ENCODE assay signal across 19 cellular contexts in genomic region chr14:37063467-37064240, GRCh38.
"Had no signal": no experiment of that assay in that cellular context is flagged by ENCODE, and none has a peak within 500 bp of the region (broad histone marks: within the 10 kb centered on the region; RNA-seq: fewer than 3 reads in every experiment).

No MANE protein-coding gene starts in this region.

- H3K27ac Mint-ChIP-seq: activated B cell treated with CpG ODN at 0.5 μM for 24 hours; activated CD8-positive, alpha-beta T cell treated with anti-CD3 and anti-CD28 coated beads for 36 hours; activated naive CD8-positive, alpha-beta T cell treated with anti-CD3 and anti-CD28 coated beads, Interleukin-2, amount 10 ng/mL, durations not matched to agents 7 days and 5 days; activated T-cell treated with anti-CD3 and anti-CD28 coated beads, Interleukin-2, amount 50 U/mL, for 72 hours; memory B cell; naive thymus-derived CD8-positive, alpha-beta T cell had no signal

- H3K9me3 Mint-ChIP-seq: activated B cell treated with CpG ODN at 0.5 μM for 24 hours had no signal

- H3K27me3 ChIP-seq: tibial artery, uterus had no signal

- ATAC-seq: activated CD8-positive, alpha-beta T cell treated with anti-CD3 and anti-CD28 coated beads for 36 hours; activated T-cell treated with anti-CD3 and anti-CD28 coated beads, Interleukin-2, amount 50 U/mL, for 72 hours; left ventricle myocardium superior; mucosa of descending colon; naive thymus-derived CD8-positive, alpha-beta T cell had no signal

- H3K36me3 ChIP-seq: tibial artery, uterus had no signal

- H3K4me1 ChIP-seq: uterus had no signal

- H3K36me3 Mint-ChIP-seq: activated naive CD8-positive, alpha-beta T cell treated with anti-CD3 and anti-CD28 coated beads, Interleukin-2, amount 10 ng/mL, durations not matched to agents 7 days and 5 days; memory B cell had no signal

- H3K4me1 Mint-ChIP-seq: activated B cell treated with CpG ODN at 0.5 μM for 24 hours; activated naive CD8-positive, alpha-beta T cell treated with anti-CD3 and anti-CD28 coated beads, Interleukin-2, amount 10 ng/mL, durations not matched to agents 7 days and 5 days; memory B cell; naive thymus-derived CD8-positive, alpha-beta T cell had no signal

- H3K27me3 Mint-ChIP-seq: activated B cell treated with CpG ODN at 0.5 μM for 24 hours; activated CD8-positive, alpha-beta T cell treated with anti-CD3 and anti-CD28 coated beads for 36 hours; activated naive CD8-positive, alpha-beta T cell treated with anti-CD3 and anti-CD28 coated beads, Interleukin-2, amount 10 ng/mL, durations not matched to agents 7 days and 5 days; memory B cell; naive thymus-derived CD8-positive, alpha-beta T cell had no signal

- H3K4me3 Mint-ChIP-seq: activated B cell treated with CpG ODN at 0.5 μM for 24 hours; activated CD8-positive, alpha-beta T cell treated with anti-CD3 and anti-CD28 coated beads for 36 hours; activated naive CD8-positive, alpha-beta T cell treated with anti-CD3 and anti-CD28 coated beads, Interleukin-2, amount 10 ng/mL, durations not matched to agents 7 days and 5 days; activated T-cell treated with anti-CD3 and anti-CD28 coated beads, Interleukin-2, amount 50 U/mL, for 72 hours; memory B cell; naive thymus-derived CD8-positive, alpha-beta T cell had no signal

- H3K27ac ChIP-seq: tibial artery, uterus had no signal

- H3K4me3 ChIP-seq: mucosa of descending colon, tibial artery, uterus had no signal

- H3K9me3 ChIP-seq: mucosa of descending colon, tibial artery, uterus had no signal

- DNase-seq: activated B cell treated with CpG ODN at 0.5 μM for 24 hours; activated CD4-positive, alpha-beta T cell treated with anti-CD3 and anti-CD28 coated beads for 48 hours; activated CD8-positive, alpha-beta T cell treated with anti-CD3 and anti-CD28 coated beads for 36 hours; activated gamma-delta T cell treated with Interleukin-2 at 50 U/mL for 16 hours; activated naive CD8-positive, alpha-beta T cell treated with anti-CD3 and anti-CD28 coated beads, Interleukin-2, amount 10 ng/mL, durations not matched to agents 7 days and 5 days; activated T-cell treated with anti-CD3 and anti-CD28 coated beads, Interleukin-2, amount 50 U/mL, for 72 hours; anterior cingulate cortex; hypothalamus; kidney; left ventricle myocardium superior; mucosa of descending colon; naive thymus-derived CD8-positive, alpha-beta T cell; posterior cingulate gyrus; retina; stimulated activated CD4-positive, alpha-beta T cell treated with anti-CD3 and anti-CD28 coated beads, Interleukin-4, amount 100 ng/mL, for 24 hours; stimulated activated naive CD4-positive, alpha-beta T cell; tibial artery; uterus had no signal
